ENCODE assay signal across 9 cellular contexts in the genomic region with DNA sequence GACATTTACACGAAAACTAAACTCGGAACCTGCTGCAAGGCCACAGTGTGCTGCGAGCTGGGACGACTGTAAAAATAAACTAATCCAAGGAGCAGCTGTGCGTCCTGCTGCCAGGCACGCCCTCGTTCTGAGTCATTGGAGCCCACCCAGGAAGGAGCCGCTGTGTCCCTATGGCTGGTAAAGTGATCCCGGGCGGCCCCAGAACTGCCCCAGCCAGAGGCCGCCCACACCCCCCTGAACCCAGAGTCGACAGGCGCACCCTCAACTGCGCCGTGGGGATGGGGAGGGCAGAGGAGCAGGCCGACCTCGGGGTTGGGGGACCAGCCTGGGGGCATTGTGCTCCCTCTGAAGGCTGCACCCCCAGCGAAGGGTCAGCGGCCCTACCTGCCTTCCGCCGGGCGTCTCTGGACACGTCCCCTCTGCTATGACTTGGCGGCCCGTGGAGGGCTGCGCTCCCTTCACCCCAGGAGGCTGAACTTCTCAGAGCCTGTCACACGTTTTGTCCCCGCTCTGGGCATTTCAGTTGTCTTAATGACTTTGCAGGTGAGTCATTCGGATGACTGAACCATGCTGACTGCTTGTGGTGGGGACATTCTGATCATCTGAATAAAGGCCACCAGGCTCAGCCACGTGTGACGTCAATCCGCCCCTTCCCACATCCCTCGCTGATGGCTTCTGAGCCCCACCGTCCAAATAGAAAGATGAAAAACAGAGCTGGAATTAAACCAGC. TPM values are rescaled to one million over a fixed set of nuclear protein-coding genes. Genes with fewer than 3 reads are reported as not detected.
A peak's percentile ranks its signal among the peaks of the same experiment; 100 is the strongest.
DNase-seq lines count a peak whose midpoint lies in the region; ATAC-seq and TF ChIP-seq lines count a peak whose summit lies in the region.
"Had no signal": no experiment of that assay in that cellular context is flagged by ENCODE, and none has a peak within 500 bp of the region (broad histone marks: within the 10 kb centered on the region; RNA-seq: fewer than 3 reads in every experiment).

No MANE protein-coding gene starts in this region.

- CTCF ChIA-PET in Panc1 (lab: Charles Lee): no interaction called here

- ATAC-seq in Panc1 (peak; percentile 88), sciatic nerve (peak; percentile 59), GM21825 (IDR thresholded peaks at IDR 0.05; ENCODE audit: unreplicated experiment) (no peak), HG03442 (IDR thresholded peaks at IDR 0.05; ENCODE audit: unreplicated experiment) (no peak), HG03432 (IDR thresholded peaks at IDR 0.05; ENCODE audit: unreplicated experiment) (no peak)

- in situ Hi-C loops in Panc1 (cut with HindIII; ENCODE audit: low pct_unique_long_range_greater_than_20kb, low sequenced_read_pairs): no loop called here

- H3K9me3 ChIP-seq in Panc1 (ENCODE audit: control insufficient read depth, insufficient read depth, low read depth, low read length): no peaks in the 10 kb centered on the region

- H3K4me3 ChIP-seq in Panc1 (ENCODE audit: low read depth in 2 of 2, low read length in 2 of 2): peak overlapping the region in 1 of 2 experiments; percentile 39; a peak in 2 of 4 replicates

- intact Hi-C loops in Panc1 (cut with micrococcal nuclease; ENCODE audit: unreplicated experiment): no loop called here
- intact Hi-C loops in sciatic nerve (cut with DNase I): no loop called here

- peaks cover 8% of the 10 kb centered on the region for H3K4me1 ChIP-seq in Panc1 (ENCODE audit: control insufficient read depth, insufficient read depth, low read length)

- no peak overlapping the region; the same call in 1 of the 2 replicates for H3K27ac ChIP-seq in Panc1 (ENCODE audit: low read length)

- TF ChIP-seq CTCF in Panc1 (IDR thresholded peaks at IDR 0.05): no peak

- POLR2A ChIA-PET in Panc1 (lab: Charles Lee): no interaction called here

- peak; percentile 91 for DNase-seq in EH (ENCODE audit: low read depth)
- peak; percentile 65 for DNase-seq in Panc1 (ENCODE audit: low read depth, low spot score)
- DNase-seq in fibroblast of gingiva (ENCODE audit: low read depth): peak; percentile 89
- DNase-seq in sciatic nerve (ENCODE audit: low spot score): peak; percentile 55
- DNase-seq in NCI-H1694 (lab: John Stamatoyannopoulos, UW): no peak
- DNase-seq: activated CD4-positive, CD25-positive, alpha-beta regulatory T cell treated with anti-CD3 and anti-CD28 coated beads, Interleukin-2, amount 50 U/mL, for 72 hours had no signal

- no peaks in the 10 kb centered on the region for H3K27me3 ChIP-seq in Panc1 (ENCODE audit: control insufficient read depth, insufficient read depth, low read length)

- H3K36me3 ChIP-seq in Panc1 (ENCODE audit: control insufficient read depth, insufficient read depth, low read length): no peaks in the 10 kb centered on the region

- BruUV-seq in Panc1 (replicated peaks; lab: Mats Ljungman, UMichigan): no TSS peak

RNA-seq across cellular contexts. Expression of a gene that starts 42.7 kb away (rescaled TPM):
- 4.8 TPM for total RNA-seq in Panc1 (2021; ENCODE audit: unreplicated experiment)
- polyA plus RNA-seq in Panc1 (2012; ENCODE audit: insufficient read length): 7.1 TPM
- total RNA-seq in sciatic nerve: 14.5 TPM

RNA-seq across cellular contexts. Expression of a gene that starts 46.7 kb away (rescaled TPM):
- 4.8 TPM for total RNA-seq in Panc1 (2021; ENCODE audit: unreplicated experiment)
- 9.2 TPM for polyA plus RNA-seq in Panc1 (2012; ENCODE audit: insufficient read length)
- total RNA-seq in sciatic nerve: 6.3 TPM

Comparison
In these comparisons a context has a peak if more than half of its experiments do, and no peak if none do; other contexts are left out.
1. ATAC-seq: peak in Panc1 (single experiment) and sciatic nerve (single experiment); none in GM21825 (single experiment), HG03442 (single experiment) and HG03432 (single experiment).